In genomic region chr7:157273208-157274202, GRCh38 we compare ENCODE assay signal across 9 cellular contexts.
DNase-seq lines count a peak whose midpoint lies in the region; ATAC-seq, FAIRE-seq and TF ChIP-seq lines count a peak whose summit lies in the region.
"Had no signal": no experiment of that assay in that cellular context is flagged by ENCODE, and none has a peak within 500 bp of the region (broad histone marks: within the 10 kb centered on the region; RNA-seq: fewer than 3 reads in every experiment).

No MANE protein-coding gene starts in this region.

- in situ Hi-C loops in mammary epithelial cell (cut with MboI; ENCODE audit: low sequenced_read_pairs in 2 of 2): loop anchor here in 1 of 2 donors (5.0 kb wide), 1 partner anchor 69 kb away; no protein-coding TSS in a partner anchor

- H4K20me1 ChIP-seq in mammary epithelial cell (ENCODE audit: insufficient read depth, low read length) (no peaks in the 10 kb centered on the region), keratinocyte (ENCODE audit: control insufficient read depth, extremely low read depth, insufficient read depth, low read length) (no peaks in the 10 kb centered on the region)

- H3K36me3 ChIP-seq in mammary epithelial cell (ENCODE audit: insufficient read depth, low read length) (peaks cover 14% of the 10 kb centered on the region), keratinocyte (ENCODE audit: control insufficient read depth in 2 of 2, extremely low read depth in 1 of 2, insufficient read depth in 2 of 2, low read length in 2 of 2) (peaks cover 11 to 22% of the 10 kb centered on the region in 2 experiments)

- peak; percentile 81 for ATAC-seq in HG02678 (IDR thresholded peaks at IDR 0.05; ENCODE audit: unreplicated experiment)

- H3K79me2 ChIP-seq in mammary epithelial cell (ENCODE audit: insufficient read depth, low read length): no peaks in the 10 kb centered on the region
- no peaks in the 10 kb centered on the region for H3K79me2 ChIP-seq in keratinocyte (ENCODE audit: control insufficient read depth, insufficient read depth, low read length)

- peaks cover 36% of the 10 kb centered on the region for H3K4me1 ChIP-seq in mammary epithelial cell (ENCODE audit: insufficient read depth, low read length)
- H3K4me1 ChIP-seq in keratinocyte (ENCODE audit: control insufficient read depth, extremely low read depth, insufficient read depth, low read length): peaks cover 21% of the 10 kb centered on the region

- H3K9me1 ChIP-seq in keratinocyte (ENCODE audit: control insufficient read depth, extremely low read depth, insufficient read depth, low read length): no peaks in the 10 kb centered on the region

- H3K27ac ChIP-seq in VCaP (peak overlapping the region; percentile 72), mammary epithelial cell (ENCODE audit: insufficient read depth, low read depth, low read length) (no peak overlapping the region), keratinocyte (ENCODE audit: control insufficient read depth, insufficient read depth, low read length) (no peak overlapping the region)

- H3K9ac ChIP-seq in mammary epithelial cell (ENCODE audit: insufficient read depth, low read length) (no peak overlapping the region), keratinocyte (ENCODE audit: control insufficient read depth, extremely low read depth, insufficient read depth, low read length) (no peak overlapping the region)

- H3K4me2 ChIP-seq in mammary epithelial cell (ENCODE audit: insufficient read depth, low read depth, low read length) (no peak overlapping the region), keratinocyte (ENCODE audit: control insufficient read depth, extremely low read depth, insufficient read depth, low read depth, low read length) (no peak overlapping the region)

- DNase-seq in NCI-H187 (lab: John Stamatoyannopoulos, UW): peak; percentile 36 to 65
- DNase-seq in NCI-H187 treated with DMSO at 0.1 percent for 48 hours (lab: John Stamatoyannopoulos, UW): no peak
- DNase-seq in NCI-H146 treated with DMSO at 0.1 percent for 48 hours (lab: John Stamatoyannopoulos, UW; ENCODE audit: unreplicated experiment): peak; percentile 10
- DNase-seq in mammary epithelial cell: peak; percentile 56
- no peak for DNase-seq in keratinocyte (ENCODE audit: low read depth, low spot score)
- DNase-seq in stimulated activated CD4-positive, alpha-beta T cell treated with anti-CD3 and anti-CD28 coated beads, Interleukin-1b, Interleukin-23, amount 100 ng/mL, for 4 hours (ENCODE audit: low read depth in 2 of 2): peak; percentile 60 to 61

- H3K9me3 ChIP-seq in mammary epithelial cell (replicated peaks; ENCODE audit: insufficient read depth, low read length) (no peaks in the 10 kb centered on the region), keratinocyte (ENCODE audit: control insufficient read depth, low read depth, low read length) (no peaks in the 10 kb centered on the region)

- TF ChIP-seq CTCF in VCaP (conservative IDR thresholded peaks at IDR 0.05): peak; percentile 100
- TF ChIP-seq CTCF in mammary epithelial cell (conservative IDR thresholded peaks at IDR 0.05 in 1 of 2, IDR thresholded peaks at IDR 0.05 in 1 of 2; ENCODE audit: extremely low read depth in 1 of 2, insufficient read depth in 1 of 2, low read depth in 1 of 2, low read length in 2 of 2): peak; percentile 85 to 94
- TF ChIP-seq CTCF in keratinocyte (optimal IDR thresholded peaks at IDR 0.05 in 1 of 3, IDR thresholded peaks at IDR 0.05 in 1 of 3, conservative IDR thresholded peaks at IDR 0.05 in 1 of 3; ENCODE audit: extremely low read depth in 1 of 3, insufficient read depth in 2 of 3, low read length in 3 of 3): peak in 2 of 3 experiments; percentile 82 to 98

- FAIRE-seq in keratinocyte (lab: Jason Lieb, UNC): no peak
- FAIRE-seq: G401.6 had no signal

- intact Hi-C loops in mammary epithelial cell (cut with micrococcal nuclease): loop anchor here (1.0 to 2.0 kb wide), 2 partner anchors 67 to 323 kb away; no protein-coding TSS in a partner anchor

- CTCF ChIA-PET in mammary epithelial cell (lab: Charles Lee; ENCODE audit: low non-redundant PET): interaction anchor here (0.6 kb wide), 1 partner anchor 149 kb away, joined by 10 read pairs; no protein-coding TSS in a partner anchor

- H2AFZ ChIP-seq in mammary epithelial cell (ENCODE audit: low read depth, low read length) (no peak overlapping the region), keratinocyte (ENCODE audit: control insufficient read depth, low read length) (no peak overlapping the region)

- BruUV-seq in mammary epithelial cell (replicated peaks; lab: Mats Ljungman, UMichigan): no TSS peak

- H3K27me3 ChIP-seq in mammary epithelial cell (ENCODE audit: insufficient read depth, low read length) (no peaks in the 10 kb centered on the region), keratinocyte (ENCODE audit: control insufficient read depth, extremely low read depth, insufficient read depth, low read length) (no peaks in the 10 kb centered on the region)

- H3K4me3 ChIP-seq in mammary epithelial cell (replicated peaks in 1 of 3; ENCODE audit: insufficient read depth in 1 of 3, low read depth in 2 of 3, low read length in 3 of 3) (no peak overlapping the region), keratinocyte (ENCODE audit: control insufficient read depth in 2 of 3, extremely low read depth in 1 of 3, insufficient read depth in 2 of 3, low read depth in 1 of 3, low read length in 3 of 3) (no peak overlapping the region)

- WGBS in mammary epithelial cell (ENCODE audit: low coverage, missing lambda C conversion rate): 34% methylated on average over 26 of the region's 27 CpGs

- dilution Hi-C loops in mammary epithelial cell (cut with HindIII; ENCODE audit: low sequenced_read_pairs): no loop called here
- dilution Hi-C loops in keratinocyte (cut with MboI; ENCODE audit: extremely low pct_ligation_motif_present, low sequenced_read_pairs): no loop called here

Comparison
In these comparisons a context has a peak if more than half of its experiments do, and no peak if none do; other contexts are left out.
1. DNase-seq: peak in NCI-H187 (2 of 2), NCI-H146 treated with DMSO at 0.1 percent for 48 hours (single experiment), mammary epithelial cell (single experiment) and stimulated activated CD4-positive, alpha-beta T cell treated with anti-CD3 and anti-CD28 coated beads, Interleukin-1b, Interleukin-23, amount 100 ng/mL, for 4 hours (2 of 2); none in NCI-H187 treated with DMSO at 0.1 percent for 48 hours (single experiment) and keratinocyte (single experiment).
2. Peak in every context shown above with its lines, with median percentiles within 50 percentile points of each other: CTCF ChIP-seq.